8 cellular contexts compared by ENCODE assay signal in genomic region chrX:40580537-40581332, GRCh38. TPM values are rescaled to one million over a fixed set of nuclear protein-coding genes. Genes with fewer than 3 reads are reported as not detected.
A peak's percentile ranks its signal among the peaks of the same experiment; 100 is the strongest.
DNase-seq lines count a peak whose midpoint lies in the region; ATAC-seq and TF ChIP-seq lines count a peak whose summit lies in the region.

Gene ATP6AP2 (plus strand): TSS chrX:40580970. CDS start chrX:40581066, 96 bp downstream.

- TF ChIP-seq RAD21 in Ishikawa (IDR thresholded peaks at IDR 0.05; ENCODE audit: low read depth), result no peak

- no peaks in the 10 kb centered on the region for H3K9me3 ChIP-seq in PC-3 (ENCODE audit: low read length)

- no peaks in the 10 kb centered on the region for H3F3A ChIP-seq in PC-3 (ENCODE audit: low read length, unreplicated experiment)

- intact Hi-C loops in PC-3 (cut with micrococcal nuclease), result no loop called here

- H3K4me3 ChIP-seq in PC-3 (ENCODE audit: low read length) (peak within 1 kb of the TSS; percentile 88), epithelial cell of proximal tubule (ENCODE audit: low read depth, low read length) (peak within 1 kb of the TSS; percentile 74)

- peak; percentile 88 for DNase-seq in DMS114 treated with DMSO at 0.1 percent for 48 hours (lab: John Stamatoyannopoulos, UW; ENCODE audit: unreplicated experiment)
- peak; percentile 96 for DNase-seq in PC-3
- DNase-seq in activated T-cell treated with anti-CD3 and anti-CD28 coated beads, Interleukin-2, amount 50 U/mL, for 1 hour, result peak; percentile 85
- DNase-seq in epithelial cell of proximal tubule (ENCODE audit: low read depth), result peak; percentile 46
- DNase-seq in mucosa of gallbladder (ENCODE audit: low spot score), result peak; percentile 92
- DNase-seq in stimulated activated CD8-positive, alpha-beta memory T cell treated with anti-CD3 and anti-CD28 coated beads, Interleukin-4, amount 100 ng/mL, for 4 hours (ENCODE audit: low read depth in 2 of 2, low spot score in 1 of 2), result peak; percentile 77 to 78

- H3K9ac ChIP-seq in PC-3 (ENCODE audit: low read length), result peak within 1 kb of the TSS; percentile 71

- H2AFZ ChIP-seq in PC-3 (ENCODE audit: low read length), result peak within 1 kb of the TSS; percentile 95

- H3K4me2 ChIP-seq in PC-3 (ENCODE audit: low read length), result peak within 1 kb of the TSS; percentile 89

- no peaks in the 10 kb centered on the region; the same call in 1 of the 2 replicates for H3K4me1 ChIP-seq in PC-3 (ENCODE audit: insufficient read depth, low read length)

- CTCF ChIA-PET in PC-3 (lab: Charles Lee), result no interaction called here

- no peaks in the 10 kb centered on the region for H4K20me1 ChIP-seq in PC-3 (ENCODE audit: low read length)

- H3K79me2 ChIP-seq in PC-3 (ENCODE audit: low read length), result peaks cover 30% of the 10 kb centered on the region

- H3K9me2 ChIP-seq in PC-3 (replicated peaks; ENCODE audit: low read length), result no peaks in the 10 kb centered on the region

- no peaks in the 10 kb centered on the region for H3K36me3 ChIP-seq in PC-3 (ENCODE audit: low read depth, low read length)

- H3K27ac ChIP-seq in PC-3 (ENCODE audit: low read length), result no peak within 1 kb of the TSS

- TF ChIP-seq EP300 in Ishikawa (IDR thresholded peaks at IDR 0.05; ENCODE audit: borderline replicate concordance), result no peak

- TF ChIP-seq CTCF in PC-3 (conservative IDR thresholded peaks at IDR 0.05; ENCODE audit: low read depth, low read length) (no peak), epithelial cell of proximal tubule (conservative IDR thresholded peaks at IDR 0.05; ENCODE audit: low read depth, low read length) (no peak)

- no TSS peak for BruUV-seq in PC-3 (replicated peaks; lab: Mats Ljungman, UMichigan)

- H3K27me3 ChIP-seq in PC-3 (ENCODE audit: low read length), result no peaks in the 10 kb centered on the region

- ATAC-seq in GM21576 (IDR thresholded peaks at IDR 0.05; ENCODE audit: unreplicated experiment) (peak; percentile 95), PC-3 (peak; percentile 98)

- POLR2A ChIA-PET in PC-3 (lab: Charles Lee; ENCODE audit: unreplicated experiment), result interaction anchor here (0.5 kb wide), 2 partner anchors 495 to 600 kb away, joined by 3 read pairs; no protein-coding TSS in a partner anchor

TF ChIP-seq in Ishikawa, 13 proteins besides CTCF, POLR2A, EP300 and RAD21:
- TF ChIP-seq NFIC (IDR thresholded peaks at IDR 0.05), result no peak
- peak; percentile 82 for TF ChIP-seq CREB1 (IDR thresholded peaks at IDR 0.05; ENCODE audit: low read depth)
- TF ChIP-seq REST (IDR thresholded peaks at IDR 0.05; ENCODE audit: low read depth), result no peak
- TF ChIP-seq TEAD4 (IDR thresholded peaks at IDR 0.05), result no peak
- no peak for TF ChIP-seq MAX (IDR thresholded peaks at IDR 0.05)
- no peak for TF ChIP-seq EGR1 (IDR thresholded peaks at IDR 0.05)
- TF ChIP-seq CEBPB (IDR thresholded peaks at IDR 0.05), result no peak
- no peak for TF ChIP-seq TCF12 (IDR thresholded peaks at IDR 0.05; ENCODE audit: low read depth)
- TF ChIP-seq ZBTB7A (IDR thresholded peaks at IDR 0.05; ENCODE audit: low read depth), result 0 out of 2 replicates have a peak, but pooled peaks have one; percentile 45
- no peak for TF ChIP-seq YY1 (IDR thresholded peaks at IDR 0.05; ENCODE audit: low read depth)
- peak; percentile 50; the same call in 1 of the 2 replicates for TF ChIP-seq TAF1 (IDR thresholded peaks at IDR 0.05; ENCODE audit: low read depth)
- no peak for TF ChIP-seq USF1 (IDR thresholded peaks at IDR 0.05)
- no peak for TF ChIP-seq FOXM1 (IDR thresholded peaks at IDR 0.05; ENCODE audit: borderline replicate concordance, low read depth)

RNA-seq across cellular contexts. Expression of gene ATP6AP2, which starts in this region (rescaled TPM):
- 74.1 and 77.6 TPM in 2 replicates for total RNA-seq in PC-3 (2014; rRNA removed)
- total RNA-seq in epithelial cell of proximal tubule, result 60.1 and 74.9 TPM in 2 replicates
- 111 TPM for total RNA-seq in mucosa of gallbladder

Comparison
In these comparisons a context has a peak if more than half of its experiments do, and no peak if none do; other contexts are left out.
1. DNase-seq: peak in every context shown above with its lines; median percentile 96 in PC-3; 92 in mucosa of gallbladder; 88 in DMS114 treated with DMSO at 0.1 percent for 48 hours; 85 in activated T-cell treated with anti-CD3 and anti-CD28 coated beads, Interleukin-2, amount 50 U/mL, for 1 hour; 78 in stimulated activated CD8-positive, alpha-beta memory T cell treated with anti-CD3 and anti-CD28 coated beads, Interleukin-4, amount 100 ng/mL, for 4 hours; 46 in epithelial cell of proximal tubule.